Comparison of ENCODE assay signal across 8 cellular contexts in the genomic region with DNA sequence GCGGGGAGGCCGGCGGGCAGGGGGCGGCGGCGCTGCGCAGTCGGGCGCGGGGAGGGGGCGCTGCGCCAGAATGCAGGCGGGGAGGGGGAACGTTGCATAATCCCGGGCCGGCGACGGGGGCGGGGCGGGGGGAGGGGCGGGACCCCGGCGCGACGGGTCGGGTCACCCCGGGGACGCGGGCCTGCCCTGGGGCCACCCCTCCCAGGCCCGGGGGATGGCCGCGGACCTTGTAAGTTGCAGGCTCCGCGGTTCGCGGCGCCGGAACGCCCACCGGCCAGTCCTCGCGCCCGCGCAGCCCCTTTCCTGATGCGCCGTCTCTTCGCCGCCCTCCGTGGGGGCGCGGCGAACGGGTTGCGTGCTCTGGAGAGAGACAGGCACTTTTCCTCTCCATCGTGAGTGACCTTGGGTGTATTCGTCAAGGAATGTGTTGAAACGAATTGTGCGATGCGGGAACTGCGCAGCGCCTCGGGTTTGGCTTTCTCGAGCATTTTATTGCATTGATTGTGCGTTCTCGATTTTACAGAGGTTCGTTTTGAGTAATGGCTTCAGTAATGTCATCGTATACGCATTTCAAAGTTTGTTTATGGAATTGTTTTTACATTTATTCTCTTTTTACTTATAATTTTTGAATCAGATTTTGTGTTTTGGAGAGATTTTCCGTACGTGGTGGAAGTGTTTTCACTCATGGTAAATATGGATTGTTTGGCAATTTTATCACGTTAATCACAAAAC. TPM values are rescaled to one million over a fixed set of nuclear protein-coding genes. Genes with fewer than 3 reads are reported as not detected.
DNase-seq lines count a peak whose midpoint lies in the region; ATAC-seq and TF ChIP-seq lines count a peak whose summit lies in the region.

No MANE protein-coding gene starts in this region.

- H3K36me3 Mint-ChIP-seq in stimulated activated naive CD8-positive, alpha-beta T cell treated with anti-CD3 and anti-CD28 coated beads, Interleukin-15, Interleukin-2, amounts not matched to agents 100 ng/mL and 50 ng/mL, for 24 hours (ENCODE audit: low read depth), result no peaks in the 10 kb centered on the region

- intact Hi-C loops in esophagus muscularis mucosa (cut with DNase I), result loop anchor here (5.0 to 10.0 kb wide), 4 partner anchors 134 to 312 kb away; no protein-coding TSS in a partner anchor

- H3K27ac ChIP-seq in esophagus muscularis mucosa (replicated peaks in 1 of 4) (peak overlapping the region; percentile 93 to 97 (median 96)), mucosa of rectum (ENCODE audit: low read depth in 2 of 2, low read length in 2 of 2) (peak overlapping the region; percentile 72 to 90)

- peak overlapping the region; percentile 71 to 80 for H3K9ac ChIP-seq in mucosa of rectum (ENCODE audit: low read depth in 1 of 2, low read length in 2 of 2)

- whole genome bisulfite sequencing in esophagus muscularis mucosa, result under 1% methylated on average over 17 of the region's 71 CpGs

- H3K4me1 ChIP-seq in esophagus muscularis mucosa (peaks cover 20 to 57% (median 48%) of the 10 kb centered on the region in 4 donors), mucosa of rectum (ENCODE audit: control insufficient read depth in 2 of 2, insufficient read depth in 2 of 2, low read length in 2 of 2) (peaks cover 4 to 16% of the 10 kb centered on the region in 2 donors)

- DNase-seq in AG20443 (ENCODE audit: low spot score), result peak; percentile 79
- DNase-seq in NCI-H526 treated with DMSO at 0.1 percent for 48 hours (lab: John Stamatoyannopoulos, UW), result peak; percentile 18
- DNase-seq in activated T-cell treated with anti-CD3 and anti-CD28 coated beads for 24 hours (ENCODE audit: low read depth), result peak; percentile 23
- no peak for DNase-seq in esophagus muscularis mucosa (ENCODE audit: extremely low spot score)

- H3K9me3 Mint-ChIP-seq in stimulated activated naive CD8-positive, alpha-beta T cell treated with anti-CD3 and anti-CD28 coated beads, Interleukin-15, Interleukin-2, amounts not matched to agents 100 ng/mL and 50 ng/mL, for 24 hours, result no peaks in the 10 kb centered on the region

- H3K4me3 Mint-ChIP-seq in stimulated activated naive CD8-positive, alpha-beta T cell treated with anti-CD3 and anti-CD28 coated beads, Interleukin-15, Interleukin-2, amounts not matched to agents 100 ng/mL and 50 ng/mL, for 24 hours, result peak overlapping the region; percentile 93

- no peak for TF ChIP-seq POLR2A in esophagus muscularis mucosa (IDR thresholded peaks at IDR 0.05; ENCODE audit: low read depth)

- H3K27ac Mint-ChIP-seq in stimulated activated naive CD8-positive, alpha-beta T cell treated with anti-CD3 and anti-CD28 coated beads, Interleukin-15, Interleukin-2, amounts not matched to agents 100 ng/mL and 50 ng/mL, for 24 hours, result peak overlapping the region; percentile 95

- H3K9me3 ChIP-seq in esophagus muscularis mucosa (no peaks in the 10 kb centered on the region), mucosa of rectum (ENCODE audit: control insufficient read depth in 2 of 2, low read length in 2 of 2) (no peaks in the 10 kb centered on the region)

- H3K36me3 ChIP-seq in esophagus muscularis mucosa (no peaks in the 10 kb centered on the region), mucosa of rectum (ENCODE audit: control insufficient read depth in 2 of 2, insufficient read depth in 2 of 2, low read length in 2 of 2) (peaks cover 0 to 5% of the 10 kb centered on the region in 2 donors)

- H3K27me3 ChIP-seq in esophagus muscularis mucosa, result no peaks in the 10 kb centered on the region
- no peaks in the 10 kb centered on the region for H3K27me3 ChIP-seq in mucosa of rectum (ENCODE audit: control insufficient read depth in 2 of 2, insufficient read depth in 2 of 2, low read length in 2 of 2)

- ATAC-seq in GM18907 (IDR thresholded peaks at IDR 0.05; ENCODE audit: unreplicated experiment), result peak; percentile 42
- ATAC-seq in HG03108 (IDR thresholded peaks at IDR 0.05; ENCODE audit: unreplicated experiment), result peak; percentile 17

- no peaks in the 10 kb centered on the region for H3K27me3 Mint-ChIP-seq in stimulated activated naive CD8-positive, alpha-beta T cell treated with anti-CD3 and anti-CD28 coated beads, Interleukin-15, Interleukin-2, amounts not matched to agents 100 ng/mL and 50 ng/mL, for 24 hours

- no peak for TF ChIP-seq EP300 in esophagus muscularis mucosa (IDR thresholded peaks at IDR 0.05)

- no peak for TF ChIP-seq CTCF in esophagus muscularis mucosa (IDR thresholded peaks at IDR 0.05)

- H3K4me3 ChIP-seq in esophagus muscularis mucosa (peak overlapping the region; percentile 90 to 98 (median 98)), mucosa of rectum (ENCODE audit: low read length in 2 of 2) (peak overlapping the region; percentile 61 to 85)

- H3K4me1 Mint-ChIP-seq in stimulated activated naive CD8-positive, alpha-beta T cell treated with anti-CD3 and anti-CD28 coated beads, Interleukin-15, Interleukin-2, amounts not matched to agents 100 ng/mL and 50 ng/mL, for 24 hours (ENCODE audit: low read depth), result peaks cover 46% of the 10 kb centered on the region

RNA-seq across cellular contexts. Expression of gene SPIN1, which starts 0.8 kb away (rescaled TPM):
- total RNA-seq in esophagus muscularis mucosa, result 100 to 1,000 TPM in 1 of 4 donors, 10 to 100 TPM in 3; 68.5 to 100 (median 81.5) TPM
